Comparison of ENCODE assay signal across 13 cellular contexts in genomic region chr1:207240325-207241095, GRCh38.
DNase-seq lines count a peak whose midpoint lies in the region; ATAC-seq, FAIRE-seq and TF ChIP-seq lines count a peak whose summit lies in the region.
"Had no signal": no experiment of that assay in that cellular context is flagged by ENCODE, and none has a peak within 500 bp of the region (broad histone marks: within the 10 kb centered on the region; RNA-seq: fewer than 3 reads in every experiment).

No MANE protein-coding gene starts in this region.

- no peaks in the 10 kb centered on the region for H3K9me3 Mint-ChIP-seq in astrocyte (ENCODE audit: unreplicated experiment)

- no peak for TF ChIP-seq POLR2A in upper lobe of left lung (IDR thresholded peaks at IDR 0.05)

- peaks cover 26% of the 10 kb centered on the region for H3K4me1 Mint-ChIP-seq in astrocyte (ENCODE audit: low read depth, unreplicated experiment)

- TF ChIP-seq CTCF in astrocyte (IDR thresholded peaks at IDR 0.05; ENCODE audit: insufficient read depth, low read depth, low read length): no peak
- no peak for TF ChIP-seq CTCF in kidney epithelial cell (IDR thresholded peaks at IDR 0.05; ENCODE audit: insufficient read depth, low read length, poor library complexity, severe bottlenecking)
- no peak for TF ChIP-seq CTCF in upper lobe of left lung (IDR thresholded peaks at IDR 0.05)

- H3K4me3 Mint-ChIP-seq in astrocyte (ENCODE audit: unreplicated experiment): peak overlapping the region; percentile 4

- H3K27me3 ChIP-seq in astrocyte (ENCODE audit: insufficient read depth, low read length) (no peaks in the 10 kb centered on the region), kidney epithelial cell (ENCODE audit: control insufficient read depth, insufficient read depth, low read length) (no peaks in the 10 kb centered on the region), upper lobe of left lung (no peaks in the 10 kb centered on the region), Karpas-422 (ENCODE audit: low read length) (no peaks in the 10 kb centered on the region)

- peak; percentile 79 for DNase-seq in HPDE6-E6E7 (ENCODE audit: extremely low spot score)
- peak; percentile 23 for DNase-seq in astrocyte (ENCODE audit: low read depth)
- DNase-seq in kidney epithelial cell (ENCODE audit: low read depth): peak; percentile 49
- peak in 1 of 2 donors; percentile 77 for DNase-seq in upper lobe of left lung
- DNase-seq in activated CD4-positive, alpha-beta T cell treated with anti-CD3 and anti-CD28 coated beads for 1 hour: no peak
- DNase-seq in activated gamma-delta T cell (lab: John Stamatoyannopoulos, UW): no peak
- no peak for DNase-seq in Karpas-422
- DNase-seq in germinal center (ENCODE audit: low spot score): no peak
- DNase-seq: amygdala; NCI-H2171 treated with DMSO at 0.1 percent for 48 hours; stimulated activated CD4-positive, alpha-beta T cell treated with anti-CD3 and anti-CD28 coated beads, Interleukin-15, amount 100 ng/mL, for 24 hours had no signal

- H3K79me2 ChIP-seq in astrocyte (ENCODE audit: insufficient read depth, low read length): no peaks in the 10 kb centered on the region
- no peaks in the 10 kb centered on the region for H3K79me2 ChIP-seq in Karpas-422 (ENCODE audit: low read length)

- no peak overlapping the region for H3K9ac ChIP-seq in astrocyte (ENCODE audit: low read length)
- H3K9ac ChIP-seq in Karpas-422 (ENCODE audit: low read length): no peak overlapping the region
- H3K9ac ChIP-seq: KMS-11 had no signal

- H4K20me1 ChIP-seq in astrocyte (ENCODE audit: insufficient read depth, low read length) (no peaks in the 10 kb centered on the region), Karpas-422 (ENCODE audit: insufficient read depth, low read depth, low read length) (no peaks in the 10 kb centered on the region)

- H3K9me2 ChIP-seq in Karpas-422 (replicated peaks; ENCODE audit: insufficient read depth, low read length): no peaks in the 10 kb centered on the region

- no peaks in the 10 kb centered on the region for H3K36me3 Mint-ChIP-seq in astrocyte (ENCODE audit: low read depth, unreplicated experiment)

- H3K27ac ChIP-seq in astrocyte (ENCODE audit: low read depth, low read length) (no peak overlapping the region), upper lobe of left lung (peak overlapping the region in 3 of 4 donors; percentile 72 to 86 (median 78)), Karpas-422 (ENCODE audit: low read length) (no peak overlapping the region)
- H3K27ac ChIP-seq: KMS-11 had no signal

- peak overlapping the region; percentile 86 for H3K27ac Mint-ChIP-seq in astrocyte (ENCODE audit: unreplicated experiment)

- H3K4me1 ChIP-seq in astrocyte (ENCODE audit: insufficient read depth, low read length) (peaks cover 6% of the 10 kb centered on the region), upper lobe of left lung (peaks cover 0 to 16% (median 3%) of the 10 kb centered on the region in 4 donors), Karpas-422 (ENCODE audit: low read length) (no peaks in the 10 kb centered on the region)

- TF ChIP-seq EP300 in upper lobe of left lung (IDR thresholded peaks at IDR 0.05): peak in 1 of 4 donors; percentile 68

- 56 to 63% methylated on average over 5 of the region's 5 CpGs for WGBS in upper lobe of left lung, 2 donors

- H3K4me2 ChIP-seq in astrocyte (ENCODE audit: low read length) (peak overlapping the region; percentile 25), Karpas-422 (ENCODE audit: low read depth, low read length, poor library complexity, severe bottlenecking) (no peak overlapping the region)
- H3K4me2 ChIP-seq: KMS-11 had no signal

- FAIRE-seq in astrocyte (lab: Jason Lieb, UNC): no peak
- FAIRE-seq: GM12878 had no signal

- H3K27me3 Mint-ChIP-seq in astrocyte (ENCODE audit: low read depth, unreplicated experiment): peaks cover 2% of the 10 kb centered on the region

- no peak overlapping the region for H2AFZ ChIP-seq in astrocyte (ENCODE audit: low read depth, low read length)
- no peak overlapping the region for H2AFZ ChIP-seq in Karpas-422 (ENCODE audit: low read length)

- H3K9me3 ChIP-seq in astrocyte (ENCODE audit: insufficient read depth, low read depth, low read length) (no peaks in the 10 kb centered on the region), upper lobe of left lung (no peaks in the 10 kb centered on the region), Karpas-422 (ENCODE audit: low read length) (no peaks in the 10 kb centered on the region)

- peak; percentile 67 to 89 for ATAC-seq in upper lobe of left lung (ENCODE audit: low FRiP score in 2 of 2)
- ATAC-seq: GM12878 had no signal

- H3K4me3 ChIP-seq in astrocyte (ENCODE audit: insufficient read depth, low read depth, low read length): no peak overlapping the region
- no peak overlapping the region for H3K4me3 ChIP-seq in kidney epithelial cell (ENCODE audit: low read depth, low read length)
- no peak overlapping the region for H3K4me3 ChIP-seq in upper lobe of left lung
- H3K4me3 ChIP-seq in Karpas-422 (ENCODE audit: low read length): no peak overlapping the region
- H3K4me3 ChIP-seq: GM12878 had no signal

- H3K36me3 ChIP-seq in astrocyte (ENCODE audit: insufficient read depth, low read length): no peaks in the 10 kb centered on the region
- no peaks in the 10 kb centered on the region for H3K36me3 ChIP-seq in kidney epithelial cell (ENCODE audit: control insufficient read depth, insufficient read depth, low read length)
- no peaks in the 10 kb centered on the region for H3K36me3 ChIP-seq in upper lobe of left lung
- H3K36me3 ChIP-seq in Karpas-422 (ENCODE audit: insufficient read depth, low read length): no peaks in the 10 kb centered on the region

Comparison
In these comparisons a context has a peak if more than half of its experiments do, and no peak if none do; other contexts are left out.
1. DNase-seq: peak in HPDE6-E6E7 (single experiment), astrocyte (single experiment) and kidney epithelial cell (single experiment); none in activated CD4-positive, alpha-beta T cell treated with anti-CD3 and anti-CD28 coated beads for 1 hour (single experiment), activated gamma-delta T cell (single experiment), Karpas-422 (single experiment) and germinal center (single experiment).
2. H3K27ac ChIP-seq: peak in upper lobe of left lung (3 of 4); none in astrocyte (single experiment) and Karpas-422 (single experiment).